ENCODE assay signal across 22 cellular contexts in genomic region chr11:109961261-109961660, GRCh38.
"Had no signal": no experiment of that assay in that cellular context is flagged by ENCODE, and none has a peak within 500 bp of the region (broad histone marks: within the 10 kb centered on the region; RNA-seq: fewer than 3 reads in every experiment).

No MANE protein-coding gene starts in this region.

- DNase-seq: hippocampal formation; kidney glomerular epithelial cell; lower lobe of right lung; naive B cell; natural killer cell; nephron progenitor cell; retina; stimulated activated CD4-positive, alpha-beta T cell treated with anti-CD3 and anti-CD28 coated beads, Interleukin-12 subunit alpha, Interleukin-12 subunit beta, amount 100 ng/mL, for 4 hours; stimulated activated CD4-positive, alpha-beta T cell treated with anti-CD3 and anti-CD28 coated beads, Interleukin-15, amount 100 ng/mL, for 24 hours; stimulated activated CD4-positive, alpha-beta T cell treated with anti-CD3 and anti-CD28 coated beads, Interleukin-2, amount 100 ng/mL, for 24 hours; stimulated activated CD4-positive, alpha-beta T cell treated with anti-CD3 and anti-CD28 coated beads, Interleukin-4, amount 100 ng/mL, for 1 hour; stimulated activated naive B cell treated with anti-CD40 and anti-IgM and Interleukin-4, amounts not matched to agents 10 μg/mL and 1 μg/mL and 100 μg/mL, for 72 hours; stimulated activated naive CD8-positive, alpha-beta T cell treated with anti-CD3 and anti-CD28 coated beads, Interleukin-15, Interleukin-2, amounts not matched to agents 100 U/mL and 50 U/mL, for 24 hours; stomach; uterus had no signal

- H3K4me1 ChIP-seq: lower lobe of right lung, prostate gland, tibial artery, uterus had no signal

- H3K36me3 ChIP-seq: lower lobe of right lung, neural progenitor cell, neutrophil, ovary, prostate gland, stomach, tibial artery, uterus had no signal

- H3K27me3 ChIP-seq: neural progenitor cell, neutrophil, ovary, stomach, testis, tibial artery, uterus had no signal

- H2AFZ ChIP-seq: neural progenitor cell had no signal

- H3K9me3 ChIP-seq: lower lobe of right lung, neutrophil, ovary, prostate gland, stomach, testis, tibial artery, uterus had no signal

- H3K27ac ChIP-seq: lower lobe of right lung, neural progenitor cell, neutrophil, ovary, prostate gland, skin epidermis, stomach, tibial artery, uterus had no signal

- H3K9ac ChIP-seq: neural progenitor cell had no signal

- H3K4me2 ChIP-seq: neural progenitor cell had no signal

- H3K4me3 ChIP-seq: lower lobe of right lung, neural progenitor cell, ovary, prostate gland, skin epidermis, stomach, testis, tibial artery, uterus had no signal
